ENCODE assay signal across 17 cellular contexts in genomic region chr5:136819526-136820302, GRCh38.
"Had no signal": no experiment of that assay in that cellular context is flagged by ENCODE, and none has a peak within 500 bp of the region (broad histone marks: within the 10 kb centered on the region; RNA-seq: fewer than 3 reads in every experiment).

No MANE protein-coding gene starts in this region.

- H3K9me3 ChIP-seq: heart left ventricle, pancreas, upper lobe of left lung had no signal

- H3K36me3 Mint-ChIP-seq: activated naive CD8-positive, alpha-beta T cell had no signal

- H3K4me3 ChIP-seq: heart left ventricle, pancreas, upper lobe of left lung had no signal

- H3K36me3 ChIP-seq: brain microvascular endothelial cell, heart left ventricle, pancreas, upper lobe of left lung had no signal

- H3K4me3 Mint-ChIP-seq: activated CD4-positive, alpha-beta memory T cell treated with anti-CD3 and anti-CD28 coated beads, Interleukin-2, amount 10 ng/mL, durations not matched to agents 7 days and 5 days; activated naive CD8-positive, alpha-beta T cell; neural crest cell; stimulated activated naive CD8-positive, alpha-beta T cell treated with anti-CD3 and anti-CD28 coated beads, Interleukin-15, Interleukin-2, amounts not matched to agents 100 ng/mL and 50 ng/mL, for 24 hours had no signal

- H3K4me1 Mint-ChIP-seq: activated CD4-positive, alpha-beta memory T cell treated with anti-CD3 and anti-CD28 coated beads, Interleukin-2, amount 10 ng/mL, durations not matched to agents 7 days and 5 days; neural crest cell had no signal

- DNase-seq: activated CD4-positive, alpha-beta memory T cell treated with anti-CD3 and anti-CD28 coated beads, Interleukin-2, amount 10 ng/mL, durations not matched to agents 7 days and 5 days; activated CD4-positive, CD25-positive, alpha-beta regulatory T cell treated with anti-CD3 and anti-CD28 coated beads, Interleukin-2, amount 50 U/mL, for 72 hours; activated gamma-delta T cell; activated T-cell treated with anti-CD3 and anti-CD28 coated beads, Interleukin-2, amount 50 U/mL, for 48 hours; brain microvascular endothelial cell; foreskin keratinocyte; heart left ventricle; kidney; left ventricle myocardium superior; pancreas; stimulated activated CD4-positive, alpha-beta T cell treated with anti-CD3 and anti-CD28 coated beads, Interleukin-2, amount 100 ng/mL, for 48 hours; T-helper 2 cell; upper lobe of left lung had no signal

- ATAC-seq: esophagus mucosa, foreskin keratinocyte, heart left ventricle, pancreas had no signal

- H3K27me3 Mint-ChIP-seq: activated CD4-positive, alpha-beta memory T cell treated with anti-CD3 and anti-CD28 coated beads, Interleukin-2, amount 10 ng/mL, durations not matched to agents 7 days and 5 days; activated naive CD8-positive, alpha-beta T cell; stimulated activated naive CD8-positive, alpha-beta T cell treated with anti-CD3 and anti-CD28 coated beads, Interleukin-15, Interleukin-2, amounts not matched to agents 100 ng/mL and 50 ng/mL, for 24 hours had no signal

- H3K27ac ChIP-seq: brain microvascular endothelial cell, foreskin keratinocyte, heart left ventricle, pancreas, upper lobe of left lung had no signal

- H3K4me1 ChIP-seq: foreskin keratinocyte, pancreas, upper lobe of left lung had no signal

- H3K27ac Mint-ChIP-seq: activated CD4-positive, alpha-beta memory T cell treated with anti-CD3 and anti-CD28 coated beads, Interleukin-2, amount 10 ng/mL, durations not matched to agents 7 days and 5 days; activated naive CD8-positive, alpha-beta T cell; stimulated activated naive CD8-positive, alpha-beta T cell treated with anti-CD3 and anti-CD28 coated beads, Interleukin-15, Interleukin-2, amounts not matched to agents 100 ng/mL and 50 ng/mL, for 24 hours had no signal

- H3K27me3 ChIP-seq: brain microvascular endothelial cell, foreskin keratinocyte, heart left ventricle, pancreas, upper lobe of left lung had no signal

- H3K9me3 Mint-ChIP-seq: neural crest cell had no signal
